In the genomic region with DNA sequence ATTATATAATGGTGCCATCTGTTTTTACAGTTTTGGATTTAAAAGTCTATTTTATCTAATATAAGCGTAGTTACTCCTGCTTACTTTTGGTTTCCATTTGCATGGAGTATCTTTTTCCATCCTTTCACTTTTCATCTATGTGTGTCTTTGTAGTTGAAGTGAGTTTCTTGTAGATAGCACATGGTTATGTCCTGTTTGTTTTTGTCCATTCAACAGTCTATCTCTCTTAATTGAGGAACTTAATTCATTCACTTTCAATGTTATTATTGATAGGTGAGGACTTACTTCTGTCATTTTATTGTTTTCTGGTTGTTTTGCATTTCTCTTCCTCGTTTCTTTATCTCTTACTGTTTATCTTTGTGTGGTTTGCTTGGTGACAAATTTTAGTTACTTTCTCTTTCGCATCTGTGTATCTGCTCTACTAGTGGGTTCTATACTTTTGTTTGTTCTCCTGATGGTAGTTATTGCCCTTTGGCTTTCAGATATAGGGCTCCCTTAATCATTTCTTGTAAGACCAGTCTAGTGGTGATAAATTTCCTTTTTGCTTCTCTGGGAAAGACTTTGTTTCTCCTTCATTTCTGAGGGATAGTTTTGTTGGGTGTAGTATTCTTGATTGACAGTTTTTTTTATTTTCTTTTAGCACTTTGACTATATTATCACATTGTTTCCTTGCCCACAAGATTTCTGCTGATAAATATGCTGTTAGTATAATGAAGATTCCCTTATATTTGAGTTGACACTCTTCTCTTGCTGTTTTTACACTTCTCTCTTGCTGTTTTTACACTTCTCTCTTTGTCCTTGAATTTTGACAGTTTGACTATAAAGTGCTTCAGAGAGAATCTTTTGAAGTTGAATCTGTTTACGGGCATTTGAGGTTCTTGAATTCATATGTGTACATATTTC, we compare ENCODE assay signal across 1 cellular context.
TF ChIP-seq lines count a peak whose summit lies in the region.

No MANE protein-coding gene starts in this region.

TF ChIP-seq in HepG2, 621 proteins besides CTCF, POLR2A, EP300 and RAD21:
- TF ChIP-seq ZNF674 (CRISPR knock-in tag; IDR thresholded peaks at IDR 0.05; ENCODE audit: low read depth) (no peak), ZNF572 (CRISPR knock-in tag; IDR thresholded peaks at IDR 0.05) (no peak), MYPOP (CRISPR knock-in tag; IDR thresholded peaks at IDR 0.05) (no peak), ZNF280D (CRISPR knock-in tag; IDR thresholded peaks at IDR 0.05) (no peak), ZNF878 (CRISPR knock-in tag; IDR thresholded peaks at IDR 0.05) (no peak), ESRRA (CRISPR knock-in tag; IDR thresholded peaks at IDR 0.05; ENCODE audit: low read depth) (no peak), ZNF337 (CRISPR knock-in tag; IDR thresholded peaks at IDR 0.05; ENCODE audit: borderline replicate concordance, low read depth) (no peak)
- TF ChIP-seq, protein P1, sequence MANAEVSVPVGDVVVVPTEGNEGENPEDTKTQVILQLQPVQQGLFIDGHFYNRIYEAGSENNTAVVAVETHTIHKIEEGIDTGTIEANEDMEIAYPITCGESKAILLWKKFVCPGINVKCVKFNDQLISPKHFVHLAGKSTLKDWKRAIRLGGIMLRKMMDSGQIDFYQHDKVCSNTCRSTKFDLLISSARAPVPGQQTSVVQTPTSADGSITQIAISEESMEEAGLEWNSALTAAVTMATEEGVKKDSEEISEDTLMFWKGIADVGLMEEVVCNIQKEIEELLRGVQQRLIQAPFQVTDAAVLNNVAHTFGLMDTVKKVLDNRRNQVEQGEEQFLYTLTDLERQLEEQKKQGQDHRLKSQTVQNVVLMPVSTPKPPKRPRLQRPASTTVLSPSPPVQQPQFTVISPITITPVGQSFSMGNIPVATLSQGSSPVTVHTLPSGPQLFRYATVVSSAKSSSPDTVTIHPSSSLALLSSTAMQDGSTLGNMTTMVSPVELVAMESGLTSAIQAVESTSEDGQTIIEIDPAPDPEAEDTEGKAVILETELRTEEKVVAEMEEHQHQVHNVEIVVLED (CRISPR knock-in tag; IDR thresholded peaks at IDR 0.05; ENCODE audit: borderline replicate concordance), result no peak
- TF ChIP-seq, protein P2, sequence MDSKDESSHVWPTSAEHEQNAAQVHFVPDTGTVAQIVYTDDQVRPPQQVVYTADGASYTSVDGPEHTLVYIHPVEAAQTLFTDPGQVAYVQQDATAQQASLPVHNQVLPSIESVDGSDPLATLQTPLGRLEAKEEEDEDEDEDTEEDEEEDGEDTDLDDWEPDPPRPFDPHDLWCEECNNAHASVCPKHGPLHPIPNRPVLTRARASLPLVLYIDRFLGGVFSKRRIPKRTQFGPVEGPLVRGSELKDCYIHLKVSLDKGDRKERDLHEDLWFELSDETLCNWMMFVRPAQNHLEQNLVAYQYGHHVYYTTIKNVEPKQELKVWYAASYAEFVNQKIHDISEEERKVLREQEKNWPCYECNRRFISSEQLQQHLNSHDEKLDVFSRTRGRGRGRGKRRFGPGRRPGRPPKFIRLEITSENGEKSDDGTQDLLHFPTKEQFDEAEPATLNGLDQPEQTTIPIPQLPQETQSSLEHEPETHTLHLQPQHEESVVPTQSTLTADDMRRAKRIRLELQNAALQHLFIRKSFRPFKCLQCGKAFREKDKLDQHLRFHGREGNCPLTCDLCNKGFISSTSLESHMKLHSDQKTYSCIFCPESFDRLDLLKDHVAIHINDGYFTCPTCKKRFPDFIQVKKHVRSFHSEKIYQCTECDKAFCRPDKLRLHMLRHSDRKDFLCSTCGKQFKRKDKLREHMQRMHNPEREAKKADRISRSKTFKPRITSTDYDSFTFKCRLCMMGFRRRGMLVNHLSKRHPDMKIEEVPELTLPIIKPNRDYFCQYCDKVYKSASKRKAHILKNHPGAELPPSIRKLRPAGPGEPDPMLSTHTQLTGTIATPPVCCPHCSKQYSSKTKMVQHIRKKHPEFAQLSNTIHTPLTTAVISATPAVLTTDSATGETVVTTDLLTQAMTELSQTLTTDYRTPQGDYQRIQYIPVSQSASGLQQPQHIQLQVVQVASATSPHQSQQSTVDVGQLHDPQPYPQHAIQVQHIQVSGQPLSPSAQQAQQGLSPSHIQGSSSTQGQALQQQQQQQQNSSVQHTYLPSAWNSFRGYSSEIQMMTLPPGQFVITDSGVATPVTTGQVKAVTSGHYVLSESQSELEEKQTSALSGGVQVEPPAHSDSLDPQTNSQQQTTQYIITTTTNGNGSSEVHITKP (CRISPR knock-in tag; IDR thresholded peaks at IDR 0.05; ENCODE audit: low read depth), result no peak
